8 cellular contexts compared by ENCODE assay signal in genomic region chr12:48681738-48682532, GRCh38. TPM values are rescaled to one million over a fixed set of nuclear protein-coding genes. Genes with fewer than 3 reads are reported as not detected.
DNase-seq lines count a peak whose midpoint lies in the region; ATAC-seq and TF ChIP-seq lines count a peak whose summit lies in the region.

KANSL2 (minus strand) TSS chr12:48682238; CDS start chr12:48681632, 606 bp downstream.

- H3K36me3 ChIP-seq in SK-N-SH (replicated peaks in 1 of 2; ENCODE audit: control insufficient read depth in 1 of 2, insufficient read depth in 2 of 2, low read length in 1 of 2) (peaks cover 28 to 32% of the 10 kb centered on the region in 2 experiments), gastroesophageal sphincter (peaks cover 0 to 32% of the 10 kb centered on the region in 2 donors)

- DNase-seq in GM04504 (ENCODE audit: low read depth) (peak; percentile 98), NCI-H1048 (lab: John Stamatoyannopoulos, UW) (peak; percentile 96), SK-N-SH (peak; percentile 95), non-pigmented ciliary epithelial cell (ENCODE audit: low read depth) (peak; percentile 93), superior temporal gyrus (ENCODE audit: extremely low spot score) (peak; percentile 100)
- peak; percentile 98 for DNase-seq in activated naive CD4-positive, alpha-beta T cell treated with anti-CD3 and anti-CD28 coated beads, Interleukin-2, amount 50 U/mL, for 16 hours

- no peak for TF ChIP-seq RAD21 in SK-N-SH (IDR thresholded peaks at IDR 0.05; ENCODE audit: low read length)

- H3K4me2 ChIP-seq in SK-N-SH, result peak within 1 kb of the TSS; percentile 87

- peak; percentile 97 to 98 for TF ChIP-seq POLR2A in gastroesophageal sphincter (IDR thresholded peaks at IDR 0.05)

- ATAC-seq in HG02571 (IDR thresholded peaks at IDR 0.05; ENCODE audit: unreplicated experiment) (peak; percentile 99), gastroesophageal sphincter (peak; percentile 100)

- WGBS in SK-N-SH (ENCODE audit: low lambda C conversion rate), result 1% methylated on average over 56 of the region's 63 CpGs
- WGBS in gastroesophageal sphincter (ENCODE audit: low coverage in 1 of 2), 2 donors, result 0 to 1% methylated on average over 5 to 16 of the region's 63 CpGs

- no peak for TF ChIP-seq CTCF in SK-N-SH (IDR thresholded peaks at IDR 0.05)
- peak in 1 of 4 experiments; percentile 26 for TF ChIP-seq CTCF in gastroesophageal sphincter (IDR thresholded peaks at IDR 0.05)

- H3K79me2 ChIP-seq in SK-N-SH (ENCODE audit: insufficient read depth), result peaks cover 51% of the 10 kb centered on the region

- H3K27me3 ChIP-seq in SK-N-SH (ENCODE audit: insufficient read depth) (no peaks in the 10 kb centered on the region), gastroesophageal sphincter (no peaks in the 10 kb centered on the region)

- CTCF ChIA-PET in SK-N-SH (lab: Yijun Ruan, JAX), result interaction anchor here (0.6 to 2.4 kb wide), 5 partner anchors 8 to 132 kb away, joined by 3 to 6 read pairs (median 4); partner anchors contain the start of gene CCNT1

- H3K4me3 ChIP-seq in SK-N-SH (ENCODE audit: low read depth in 2 of 2, low read length in 1 of 2), result peak within 1 kb of the TSS; percentile 89 to 100
- peak within 1 kb of the TSS; percentile 70 to 73 for H3K4me3 ChIP-seq in gastroesophageal sphincter

- no peaks in the 10 kb centered on the region for H3K9me3 ChIP-seq in SK-N-SH
- no peaks in the 10 kb centered on the region for H3K9me3 ChIP-seq in gastroesophageal sphincter

- peak within 1 kb of the TSS; percentile 82 to 93 for H3K27ac ChIP-seq in SK-N-SH (ENCODE audit: low read depth in 2 of 2, low read length in 1 of 2)
- peak within 1 kb of the TSS; percentile 80 to 92 (median 91) for H3K27ac ChIP-seq in gastroesophageal sphincter

- peaks cover 25% of the 10 kb centered on the region for H4K20me1 ChIP-seq in SK-N-SH (ENCODE audit: insufficient read depth)

- H3K4me1 ChIP-seq in SK-N-SH (ENCODE audit: control insufficient read depth in 1 of 2, insufficient read depth in 2 of 2, low read depth in 1 of 2, low read length in 1 of 2) (peaks cover 14 to 17% of the 10 kb centered on the region in 2 experiments; a peak in 3 of 4 replicates), gastroesophageal sphincter (peaks cover 9 to 52% (median 25%) of the 10 kb centered on the region in 3 donors)

- POLR2A ChIA-PET in SK-N-SH (lab: Yijun Ruan, JAX), result interaction anchor here (0.6 to 1.5 kb wide), 4 partner anchors 9 to 660 kb away, joined by 3 to 4 read pairs (median 4); no protein-coding TSS in a partner anchor

- peak within 1 kb of the TSS; percentile 99 for H3K9ac ChIP-seq in SK-N-SH

- H2AFZ ChIP-seq in SK-N-SH (ENCODE audit: low read depth), result peak within 1 kb of the TSS; percentile 100

- no peaks in the 10 kb centered on the region for H3F3A ChIP-seq in SK-N-SH (replicated peaks; ENCODE audit: insufficient read depth)

- no peaks in the 10 kb centered on the region for H3K9me2 ChIP-seq in SK-N-SH

- TF ChIP-seq EP300 in SK-N-SH (IDR thresholded peaks at IDR 0.05; ENCODE audit: borderline replicate concordance in 1 of 2, low read depth in 1 of 2, low read length in 1 of 2) (no peak), gastroesophageal sphincter (IDR thresholded peaks at IDR 0.05) (no peak)

TF ChIP-seq in SK-N-SH, 30 proteins besides CTCF, POLR2A, EP300 and RAD21 (continues in another document):
- TF ChIP-seq RXRA (IDR thresholded peaks at IDR 0.05; ENCODE audit: borderline replicate concordance, low read depth) (no peak), SMC3 (IDR thresholded peaks at IDR 0.05; ENCODE audit: low read depth, low read length) (no peak), SIN3A (IDR thresholded peaks at IDR 0.05; ENCODE audit: borderline replicate concordance, low read depth, low read length) (peak; percentile 87; the same call in 1 of the 2 replicates), JUND (IDR thresholded peaks at IDR 0.05) (no peak), TEAD4 (IDR thresholded peaks at IDR 0.05; ENCODE audit: borderline replicate concordance, insufficient read depth) (0 out of 2 replicates have a peak, but pooled peaks have one; percentile 26), REST (IDR thresholded peaks at IDR 0.05; ENCODE audit: low read depth, low read length) (peak; percentile 47; the same call in 1 of the 2 replicates), MAX (IDR thresholded peaks at IDR 0.05; ENCODE audit: low read depth) (peak; percentile 80), YY1 (IDR thresholded peaks at IDR 0.05; ENCODE audit: low read depth) (peak; percentile 93), FOXM1 (IDR thresholded peaks at IDR 0.05; ENCODE audit: low read depth) (no peak), RFX5 (IDR thresholded peaks at IDR 0.05; ENCODE audit: low read length) (peak; percentile 80), TCF12 (IDR thresholded peaks at IDR 0.05) (no peak), FOXJ3 (CRISPR knock-in tag; IDR thresholded peaks at IDR 0.05) (no peak), MXI1 (IDR thresholded peaks at IDR 0.05; ENCODE audit: low read depth, low read length) (peak; percentile 89), NFIC (IDR thresholded peaks at IDR 0.05; ENCODE audit: borderline replicate concordance) (no peak), EZH2phosphoT487 (IDR thresholded peaks at IDR 0.05; ENCODE audit: borderline replicate concordance, low read depth) (no peak), GABPA (IDR thresholded peaks at IDR 0.05; ENCODE audit: low read depth) (no peak), ZBTB33 (IDR thresholded peaks at IDR 0.05; ENCODE audit: borderline replicate concordance, low read depth) (no peak), FOSL2 (IDR thresholded peaks at IDR 0.05; ENCODE audit: borderline replicate concordance, low read depth) (no peak), GATA2 (CRISPR knock-in tag; IDR thresholded peaks at IDR 0.05) (no peak), USF2 (IDR thresholded peaks at IDR 0.05; ENCODE audit: borderline replicate concordance, low read depth, low read length) (no peak)

RNA-seq across cellular contexts. Expression of gene KANSL2, which starts in this region (rescaled TPM):
- polyA plus RNA-seq in SK-N-SH (2012; rRNA removed), result 32.8 and 35.3 TPM in 2 replicates
- 26.7 and 28.4 TPM in 2 replicates for polyA plus RNA-seq in SK-N-SH (2012; cell fraction: cytosol; rRNA removed)
- polyA plus RNA-seq in SK-N-SH (2012; cell fraction: nucleus; rRNA removed), result 63.3 and 91.0 TPM in 2 replicates
- total RNA-seq in gastroesophageal sphincter, result 10 to 100 TPM; 39.0 to 49.0 (median 43.7) TPM

Comparison
In these comparisons a context has a peak if more than half of its experiments do, and no peak if none do; other contexts are left out.
1. Peak in every context shown above with its lines: DNase-seq, ATAC-seq, H3K4me3 ChIP-seq and H3K27ac ChIP-seq.